ENCODE assay signal across 1 cellular context in the genomic region with DNA sequence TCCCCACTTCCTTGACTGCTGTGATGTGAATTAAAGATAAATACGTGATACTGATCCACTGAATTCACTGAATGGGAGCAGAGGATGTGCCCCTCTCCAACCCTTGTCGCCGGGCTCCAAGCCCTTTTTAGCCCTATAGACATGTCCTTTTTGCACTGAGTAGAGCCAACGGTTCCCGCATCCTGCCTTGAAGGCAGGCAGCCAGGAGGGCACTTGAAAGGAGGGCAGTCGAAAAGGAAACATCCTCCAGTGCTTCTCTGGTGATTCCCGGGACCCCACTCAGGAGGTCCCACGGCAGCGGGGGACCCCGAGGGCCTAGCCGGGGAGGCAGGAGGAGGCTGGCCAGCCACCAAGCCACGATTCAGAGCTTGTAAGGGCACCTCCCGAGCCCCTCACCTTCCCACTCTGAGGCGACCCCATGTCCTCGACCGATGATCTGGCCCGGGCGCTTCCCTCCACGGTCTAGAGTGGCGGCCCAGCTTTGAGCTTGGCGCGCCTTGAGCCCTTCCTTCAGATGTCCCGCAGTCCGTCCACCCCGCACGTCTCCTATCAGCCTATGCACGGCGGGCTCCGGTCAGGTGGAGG.
TF ChIP-seq lines count a peak whose summit lies in the region.

No MANE protein-coding gene starts in this region.

TF ChIP-seq in IMR-90, 13 proteins besides CTCF, POLR2A, EP300 and RAD21:
- TF ChIP-seq, protein P1, sequence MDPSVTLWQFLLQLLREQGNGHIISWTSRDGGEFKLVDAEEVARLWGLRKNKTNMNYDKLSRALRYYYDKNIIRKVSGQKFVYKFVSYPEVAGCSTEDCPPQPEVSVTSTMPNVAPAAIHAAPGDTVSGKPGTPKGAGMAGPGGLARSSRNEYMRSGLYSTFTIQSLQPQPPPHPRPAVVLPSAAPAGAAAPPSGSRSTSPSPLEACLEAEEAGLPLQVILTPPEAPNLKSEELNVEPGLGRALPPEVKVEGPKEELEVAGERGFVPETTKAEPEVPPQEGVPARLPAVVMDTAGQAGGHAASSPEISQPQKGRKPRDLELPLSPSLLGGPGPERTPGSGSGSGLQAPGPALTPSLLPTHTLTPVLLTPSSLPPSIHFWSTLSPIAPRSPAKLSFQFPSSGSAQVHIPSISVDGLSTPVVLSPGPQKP (IDR thresholded peaks at IDR 0.05; ENCODE audit: borderline replicate concordance, low read depth, low read length), result no peak
- TF ChIP-seq MAZ (IDR thresholded peaks at IDR 0.05; ENCODE audit: borderline replicate concordance, low read depth, low read length) (no peak), RCOR1 (IDR thresholded peaks at IDR 0.05; ENCODE audit: insufficient replicate concordance, low read length) (no peak), FOS (IDR thresholded peaks at IDR 0.05; ENCODE audit: low read depth, low read length) (no peak), RFX5 (IDR thresholded peaks at IDR 0.05; ENCODE audit: low read depth, low read length) (no peak), CEBPB (IDR thresholded peaks at IDR 0.05; ENCODE audit: low read depth, low read length) (no peak), NFE2L2 (IDR thresholded peaks at IDR 0.05; ENCODE audit: low read depth, low read length) (no peak), SMC3 (IDR thresholded peaks at IDR 0.05; ENCODE audit: low read depth, low read length) (no peak)
